21 cellular contexts compared by ENCODE assay signal in genomic region chr7:16940777-16941176, GRCh38. TPM values are rescaled to one million over a fixed set of nuclear protein-coding genes. Genes with fewer than 3 reads are reported as not detected.
"Had no signal": no experiment of that assay in that cellular context is flagged by ENCODE, and none has a peak within 500 bp of the region (broad histone marks: within the 10 kb centered on the region; RNA-seq: fewer than 3 reads in every experiment).

No MANE protein-coding gene starts in this region.

- H3K27me3 Mint-ChIP-seq: stimulated activated naive CD8-positive, alpha-beta T cell treated with anti-CD3 and anti-CD28 coated beads, Interleukin-15, Interleukin-2, amounts not matched to agents 100 ng/mL and 50 ng/mL, for 24 hours; T-cell had no signal

- H3K9me3 ChIP-seq: heart left ventricle, upper lobe of left lung had no signal

- ATAC-seq: heart left ventricle, sciatic nerve, T-cell had no signal

- DNase-seq: activated CD4-positive, alpha-beta T cell treated with anti-CD3 and anti-CD28 coated beads for 4 hours; activated naive CD8-positive, alpha-beta T cell treated with anti-CD3 and anti-CD28 coated beads, Interleukin-2, amount 10 ng/mL, durations not matched to agents 7 days and 5 days; brain microvascular endothelial cell; effector CD8-positive, alpha-beta T cell; foreskin melanocyte; heart left ventricle; immature natural killer cell; spleen; T-cell; T-helper 9 cell; upper lobe of left lung had no signal

- H3K4me3 ChIP-seq: coronary artery, heart left ventricle, spleen, upper lobe of left lung had no signal

- H3K27me3 ChIP-seq: brain microvascular endothelial cell, heart left ventricle, upper lobe of left lung had no signal

- H3K4me3 Mint-ChIP-seq: activated naive CD8-positive, alpha-beta T cell treated with anti-CD3 and anti-CD28 coated beads, Interleukin-2, amount 10 ng/mL, durations not matched to agents 7 days and 5 days; central memory CD8-positive, alpha-beta T cell; immature natural killer cell; mesothelial cell of epicardium; stimulated activated naive CD8-positive, alpha-beta T cell treated with anti-CD3 and anti-CD28 coated beads, Interleukin-15, Interleukin-2, amounts not matched to agents 100 ng/mL and 50 ng/mL, for 24 hours; T-cell had no signal

- H3K4me1 Mint-ChIP-seq: central memory CD8-positive, alpha-beta T cell had no signal

- H3K36me3 Mint-ChIP-seq: immature natural killer cell, mesothelial cell of epicardium, T-cell had no signal

- H3K27ac ChIP-seq: brain microvascular endothelial cell, coronary artery, epithelial cell of prostate, heart left ventricle, spleen, upper lobe of left lung had no signal

- H3K36me3 ChIP-seq: brain microvascular endothelial cell, heart left ventricle, spleen, upper lobe of left lung had no signal

- H3K27ac Mint-ChIP-seq: activated naive CD8-positive, alpha-beta T cell treated with anti-CD3 and anti-CD28 coated beads, Interleukin-2, amount 10 ng/mL, durations not matched to agents 7 days and 5 days; immature natural killer cell; mesothelial cell of epicardium; stimulated activated naive CD8-positive, alpha-beta T cell treated with anti-CD3 and anti-CD28 coated beads, Interleukin-15, Interleukin-2, amounts not matched to agents 100 ng/mL and 50 ng/mL, for 24 hours; T-cell had no signal

- H3K9me3 Mint-ChIP-seq: central memory CD8-positive, alpha-beta T cell; stimulated activated naive CD8-positive, alpha-beta T cell treated with anti-CD3 and anti-CD28 coated beads, Interleukin-15, Interleukin-2, amounts not matched to agents 100 ng/mL and 50 ng/mL, for 24 hours; T-cell had no signal

RNA-seq across cellular contexts. Expression of gene AGR3, which starts 59.0 kb away (rescaled TPM):
- total RNA-seq: activated naive CD8-positive, alpha-beta T cell treated with anti-CD3 and anti-CD28 coated beads, Interleukin-2, amount 10 ng/mL, durations not matched to agents 7 days and 5 days; fibroblast of lung; heart left ventricle; osteoblast; sciatic nerve; spleen; T-cell; temporal lobe had no signal
- polyA plus RNA-seq: fibroblast of lung, heart left ventricle, immature natural killer cell, neural cell had no signal
